25 cellular contexts compared by ENCODE assay signal in the genomic region with DNA sequence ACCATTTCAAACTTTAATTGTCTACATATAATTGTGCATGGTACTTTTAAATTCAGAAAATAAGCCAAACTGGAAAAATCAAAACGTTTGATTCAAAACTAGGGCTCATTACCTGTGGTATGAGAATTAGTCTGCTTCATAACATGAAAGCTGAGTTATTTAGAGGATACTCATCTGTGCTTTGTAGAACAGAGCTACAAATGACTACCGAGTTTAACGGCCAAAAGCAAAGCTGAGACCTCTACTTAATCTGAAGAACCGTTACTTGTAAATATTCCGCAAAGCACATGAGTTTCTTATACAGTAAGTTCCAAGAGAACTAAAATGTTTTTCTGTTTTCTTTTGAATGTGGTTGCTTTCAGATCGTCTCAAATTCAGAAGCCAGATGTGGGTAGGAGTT.
A peak's percentile ranks its signal among the peaks of the same experiment; 100 is the strongest.
DNase-seq lines count a peak whose midpoint lies in the region; ATAC-seq and TF ChIP-seq lines count a peak whose summit lies in the region.
"Had no signal": no experiment of that assay in that cellular context is flagged by ENCODE, and none has a peak within 500 bp of the region (broad histone marks: within the 10 kb centered on the region; RNA-seq: fewer than 3 reads in every experiment).

No MANE protein-coding gene starts in this region.

- WGBS in hepatocyte (ENCODE audit: low lambda C conversion rate, missing lambda C conversion rate) = 79% methylated on average over 6 of the region's 6 CpGs

- ATAC-seq in activated T-helper 17 cell treated with anti-CD3 and anti-CD28 coated beads, Interleukin-2, amount 50 U/mL, for 72 hours (replicated peaks) = peak; percentile 52
- peak; percentile 54 for ATAC-seq in stimulated activated effector memory CD8-positive, alpha-beta T cell treated with anti-CD3 and anti-CD28 coated beads, Interleukin-12 subunit alpha, Interleukin-12 subunit beta, amount 100 ng/mL, for 72 hours
- ATAC-seq: GM12878 had no signal

- H3K27me3 ChIP-seq in hepatocyte = no peaks in the 10 kb centered on the region
- H3K27me3 ChIP-seq: BE2C, BLaER1 had no signal

- H3K27ac ChIP-seq in hepatocyte = peak overlapping the region; percentile 78
- H3K27ac ChIP-seq: BLaER1 had no signal

- no peak for DNase-seq in hepatocyte (ENCODE audit: low spot score)
- no peak for DNase-seq in stimulated activated effector memory CD8-positive, alpha-beta T cell treated with anti-CD3 and anti-CD28 coated beads, Interleukin-12 subunit alpha, Interleukin-12 subunit beta, amount 100 ng/mL, for 72 hours (ENCODE audit: low spot score in 2 of 2)
- no peak for DNase-seq in activated T-cell treated with anti-CD3 and anti-CD28 coated beads, Interleukin-2, amount 50 U/mL, for 1 hour
- DNase-seq in SKM-1 (lab: John Stamatoyannopoulos, UW; ENCODE audit: unreplicated experiment) = no peak
- DNase-seq in NCI-H526 treated with DMSO at 0.1 percent for 48 hours (lab: John Stamatoyannopoulos, UW) = no peak
- DNase-seq in NCI-H510A (lab: John Stamatoyannopoulos, UW) = no peak
- DNase-seq: 8988T; ACHN; BE2C; C1 segment of cervical spinal cord; CD4-positive, alpha-beta memory T cell; CD4-positive, CD25-positive, alpha-beta regulatory T cell; CD8-positive, alpha-beta memory T cell; COR-L47; DMS 273 treated with DMSO at 0.1 percent for 48 hours; DMS153; DMS53; DMS79; DND-41; EL; GDM1 had no signal

- H3K4me3 ChIP-seq in hepatocyte = no peak overlapping the region
- H3K4me3 ChIP-seq: BLaER1, GM12878 had no signal

- H3K27me3 Mint-ChIP-seq in activated T-helper 17 cell treated with anti-CD3 and anti-CD28 coated beads, Interleukin-2, amount 50 U/mL, for 72 hours = no peaks in the 10 kb centered on the region
- H3K27me3 Mint-ChIP-seq: CD4-positive, alpha-beta memory T cell; CD4-positive, CD25-positive, alpha-beta regulatory T cell; CD8-positive, alpha-beta memory T cell had no signal

- H3K4me1 ChIP-seq in hepatocyte (ENCODE audit: insufficient read depth) = peaks cover 55% of the 10 kb centered on the region
- H3K4me1 ChIP-seq: BE2C had no signal

- no peak overlapping the region for H3K27ac Mint-ChIP-seq in activated T-helper 17 cell treated with anti-CD3 and anti-CD28 coated beads, Interleukin-2, amount 50 U/mL, for 72 hours
- H3K27ac Mint-ChIP-seq in stimulated activated effector memory CD8-positive, alpha-beta T cell treated with anti-CD3 and anti-CD28 coated beads, Interleukin-12 subunit alpha, Interleukin-12 subunit beta, amount 100 ng/mL, for 72 hours = no peak overlapping the region
- H3K27ac Mint-ChIP-seq: CD4-positive, CD25-positive, alpha-beta regulatory T cell; CD8-positive, alpha-beta memory T cell had no signal

- no peaks in the 10 kb centered on the region for H3K36me3 ChIP-seq in hepatocyte (replicated peaks; ENCODE audit: insufficient read depth, low read depth)
- H3K36me3 ChIP-seq: BE2C had no signal

- H3K9me3 Mint-ChIP-seq in activated T-helper 17 cell treated with anti-CD3 and anti-CD28 coated beads, Interleukin-2, amount 50 U/mL, for 72 hours = no peaks in the 10 kb centered on the region
- no peaks in the 10 kb centered on the region for H3K9me3 Mint-ChIP-seq in stimulated activated effector memory CD8-positive, alpha-beta T cell treated with anti-CD3 and anti-CD28 coated beads, Interleukin-12 subunit alpha, Interleukin-12 subunit beta, amount 100 ng/mL, for 72 hours
- H3K9me3 Mint-ChIP-seq: CD14-positive monocyte; CD4-positive, alpha-beta memory T cell; CD4-positive, CD25-positive, alpha-beta regulatory T cell; CD8-positive, alpha-beta memory T cell had no signal

- H3K79me2 ChIP-seq in hepatocyte = no peaks in the 10 kb centered on the region

- H3K9me2 ChIP-seq in hepatocyte (replicated peaks; ENCODE audit: insufficient read depth) = no peaks in the 10 kb centered on the region

- peaks cover 3% of the 10 kb centered on the region for H3K4me1 Mint-ChIP-seq in activated T-helper 17 cell treated with anti-CD3 and anti-CD28 coated beads, Interleukin-2, amount 50 U/mL, for 72 hours
- no peaks in the 10 kb centered on the region for H3K4me1 Mint-ChIP-seq in stimulated activated effector memory CD8-positive, alpha-beta T cell treated with anti-CD3 and anti-CD28 coated beads, Interleukin-12 subunit alpha, Interleukin-12 subunit beta, amount 100 ng/mL, for 72 hours
- H3K4me1 Mint-ChIP-seq: CD14-positive monocyte; CD8-positive, alpha-beta memory T cell had no signal

- no peak overlapping the region for H2AFZ ChIP-seq in hepatocyte

- H3K4me3 Mint-ChIP-seq in activated T-helper 17 cell treated with anti-CD3 and anti-CD28 coated beads, Interleukin-2, amount 50 U/mL, for 72 hours = no peak overlapping the region
- no peak overlapping the region for H3K4me3 Mint-ChIP-seq in stimulated activated effector memory CD8-positive, alpha-beta T cell treated with anti-CD3 and anti-CD28 coated beads, Interleukin-12 subunit alpha, Interleukin-12 subunit beta, amount 100 ng/mL, for 72 hours
- H3K4me3 Mint-ChIP-seq: CD14-positive monocyte; CD4-positive, alpha-beta memory T cell; CD8-positive, alpha-beta memory T cell had no signal

- H4K20me1 ChIP-seq in hepatocyte (ENCODE audit: insufficient read depth, poor library complexity, severe bottlenecking) = no peaks in the 10 kb centered on the region
- H4K20me1 ChIP-seq: BLaER1 had no signal

- H3K9me3 ChIP-seq in hepatocyte (ENCODE audit: low read depth) = no peaks in the 10 kb centered on the region
- H3K9me3 ChIP-seq: BE2C, BLaER1 had no signal

- no peak overlapping the region for H3K4me2 ChIP-seq in hepatocyte
- H3K4me2 ChIP-seq: BLaER1 had no signal

- no peaks in the 10 kb centered on the region for H3K36me3 Mint-ChIP-seq in activated T-helper 17 cell treated with anti-CD3 and anti-CD28 coated beads, Interleukin-2, amount 50 U/mL, for 72 hours (ENCODE audit: low read depth)
- H3K36me3 Mint-ChIP-seq in stimulated activated effector memory CD8-positive, alpha-beta T cell treated with anti-CD3 and anti-CD28 coated beads, Interleukin-12 subunit alpha, Interleukin-12 subunit beta, amount 100 ng/mL, for 72 hours = no peaks in the 10 kb centered on the region

- no peak for TF ChIP-seq CTCF in hepatocyte (IDR thresholded peaks at IDR 0.05; ENCODE audit: poor library complexity)
